31 cellular contexts compared by ENCODE assay signal in genomic region chrX:11745881-11746280, GRCh38.
"Had no signal": no experiment of that assay in that cellular context is flagged by ENCODE, and none has a peak within 500 bp of the region (broad histone marks: within the 10 kb centered on the region; RNA-seq: fewer than 3 reads in every experiment).

No MANE protein-coding gene starts in this region.

- H3K4me3 ChIP-seq: ascending aorta, breast epithelium, cardiac muscle cell, esophagus squamous epithelium, gastroesophageal sphincter, heart right ventricle, hepatocyte had no signal

- H3K27me3 ChIP-seq: ascending aorta, cardiac muscle cell, esophagus squamous epithelium, gastroesophageal sphincter, hepatocyte had no signal

- ATAC-seq: activated CD4-positive, alpha-beta T cell treated with anti-CD3 and anti-CD28 coated beads for 36 hours; activated CD8-positive, alpha-beta memory T cell treated with anti-CD3 and anti-CD28 coated beads, Interleukin-2, amount 10 ng/mL, durations not matched to agents 7 days and 5 days; activated CD8-positive, alpha-beta T cell treated with anti-CD3 and anti-CD28 coated beads, Interleukin-2, amount 10 ng/mL, durations not matched to agents 7 days and 5 days; activated naive CD4-positive, alpha-beta T cell treated with anti-CD3 and anti-CD28 coated beads, Interleukin-2, amount 50 U/mL, for 72 hours; effector memory CD8-positive, alpha-beta T cell; gastroesophageal sphincter; heart right ventricle; T-helper 17 cell had no signal

- H3K79me2 ChIP-seq: hepatocyte had no signal

- H3K9me3 ChIP-seq: ascending aorta, breast epithelium, esophagus squamous epithelium, gastroesophageal sphincter, heart right ventricle had no signal

- H3K27ac ChIP-seq: ascending aorta, breast epithelium, cardiac muscle cell, epithelial cell of prostate, esophagus squamous epithelium, gastroesophageal sphincter, heart right ventricle, hepatocyte had no signal

- DNase-seq: activated CD4-positive, alpha-beta memory T cell treated with anti-CD3 and anti-CD28 coated beads for 36 hours; activated CD4-positive, alpha-beta T cell treated with anti-CD3 and anti-CD28 coated beads for 36 hours; activated CD4-positive, alpha-beta T cell treated with anti-CD3 and anti-CD28 coated beads, Interleukin-2, amount 10 ng/mL, durations not matched to agents 24 days and 14 days; activated CD4-positive, CD25-positive, alpha-beta regulatory T cell; activated CD4-positive, CD25-positive, alpha-beta regulatory T cell treated with anti-CD3 and anti-CD28 coated beads, Interleukin-2, amount 50 U/mL, for 72 hours; activated CD8-positive, alpha-beta memory T cell treated with anti-CD3 and anti-CD28 coated beads, Interleukin-2, amount 10 ng/mL, durations not matched to agents 7 days and 5 days; activated CD8-positive, alpha-beta memory T cell treated with anti-CD3 and anti-CD28 coated beads, Interleukin-2, amount 50 U/mL, for 4 hours; activated CD8-positive, alpha-beta T cell treated with anti-CD3 and anti-CD28 coated beads, Interleukin-2, amount 10 ng/mL, durations not matched to agents 7 days and 5 days; activated gamma-delta T cell; activated naive CD4-positive, alpha-beta T cell; activated naive CD4-positive, alpha-beta T cell treated with anti-CD3 and anti-CD28 coated beads, Interleukin-2, amount 10 ng/mL, durations not matched to agents 7 days and 5 days; activated naive CD8-positive, alpha-beta T cell treated with anti-CD3 and anti-CD28 coated beads, Interleukin-2, amount 10 ng/mL, durations not matched to agents 7 days and 5 days; activated T-cell treated with anti-CD3 and anti-CD28 coated beads, Interleukin-2, amount 50 U/mL, for 1 hour; activated T-cell treated with anti-CD3 and anti-CD28 coated beads, Interleukin-2, amount 50 U/mL, for 48 hours; central memory CD4-positive, alpha-beta T cell; cortex of kidney; dermis blood vessel endothelial cell; effector CD4-positive, alpha-beta T cell; effector memory CD8-positive, alpha-beta T cell; esophagus squamous epithelium; foreskin melanocyte; heart right ventricle; T-helper 17 cell; T1000 had no signal

- H3K36me3 ChIP-seq: ascending aorta, breast epithelium, cardiac muscle cell, esophagus squamous epithelium, gastroesophageal sphincter, heart right ventricle had no signal

- H3K4me1 ChIP-seq: ascending aorta, breast epithelium, esophagus squamous epithelium, gastroesophageal sphincter, heart right ventricle had no signal

- H3K4me2 ChIP-seq: hepatocyte had no signal

- H2AFZ ChIP-seq: hepatocyte had no signal
